ENCODE assay signal across 8 cellular contexts in the genomic region with DNA sequence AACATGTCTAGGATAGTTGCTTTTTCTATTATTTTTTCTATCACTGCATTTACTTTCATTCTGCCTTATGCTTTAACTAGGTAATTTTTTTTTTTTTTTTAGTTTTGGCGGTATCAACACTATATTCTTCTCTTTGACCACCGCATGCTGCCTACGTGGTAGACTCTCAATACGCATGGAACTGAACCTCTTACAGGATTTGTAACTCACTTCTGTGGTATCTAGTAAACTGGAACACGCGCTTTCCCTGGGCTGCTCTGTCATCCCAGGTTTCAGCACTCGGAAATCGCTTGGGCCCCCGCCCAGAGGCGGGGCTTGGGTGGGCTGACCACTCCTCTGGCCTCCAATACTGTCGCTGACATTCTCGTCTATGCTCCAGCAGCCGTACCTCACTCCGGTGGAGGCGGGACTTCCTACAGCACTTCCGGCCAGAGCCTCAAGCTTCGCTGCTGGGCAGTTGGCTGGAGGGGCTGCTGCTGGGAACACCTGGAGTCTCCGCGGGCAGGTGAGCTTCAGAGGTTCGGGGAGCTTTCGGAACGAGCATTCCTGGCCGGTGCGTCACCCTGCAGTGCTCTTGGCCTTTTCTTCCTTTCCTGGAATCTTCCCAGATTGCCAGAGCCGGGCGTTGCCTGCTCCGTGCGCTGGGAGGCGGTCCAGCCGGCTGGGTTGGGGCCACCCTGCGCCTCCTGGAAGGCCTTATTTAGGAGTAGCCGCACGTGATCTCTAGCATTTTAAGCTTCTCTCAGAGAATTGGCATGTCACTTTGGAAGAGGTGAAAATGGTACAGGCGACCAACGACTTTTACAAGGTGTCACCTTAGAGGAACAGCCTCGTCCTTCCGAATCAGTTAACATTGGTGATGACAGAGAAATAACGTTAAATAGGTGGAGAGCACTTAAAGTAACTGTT. TPM values are rescaled to one million over a fixed set of nuclear protein-coding genes. Genes with fewer than 3 reads are reported as not detected.
A peak's percentile ranks its signal among the peaks of the same experiment; 100 is the strongest.
DNase-seq lines count a peak whose midpoint lies in the region; ATAC-seq and TF ChIP-seq lines count a peak whose summit lies in the region.

A gene with protein sequence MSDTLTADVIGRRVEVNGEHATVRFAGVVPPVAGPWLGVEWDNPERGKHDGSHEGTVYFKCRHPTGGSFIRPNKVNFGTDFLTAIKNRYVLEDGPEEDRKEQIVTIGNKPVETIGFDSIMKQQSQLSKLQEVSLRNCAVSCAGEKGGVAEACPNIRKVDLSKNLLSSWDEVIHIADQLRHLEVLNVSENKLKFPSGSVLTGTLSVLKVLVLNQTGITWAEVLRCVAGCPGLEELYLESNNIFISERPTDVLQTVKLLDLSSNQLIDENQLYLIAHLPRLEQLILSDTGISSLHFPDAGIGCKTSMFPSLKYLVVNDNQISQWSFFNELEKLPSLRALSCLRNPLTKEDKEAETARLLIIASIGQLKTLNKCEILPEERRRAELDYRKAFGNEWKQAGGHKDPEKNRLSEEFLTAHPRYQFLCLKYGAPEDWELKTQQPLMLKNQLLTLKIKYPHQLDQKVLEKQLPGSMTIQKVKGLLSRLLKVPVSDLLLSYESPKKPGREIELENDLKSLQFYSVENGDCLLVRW (plus strand): TSS at position 428 of the 909 bp plus-strand sequence. CDS start 12,623 bp downstream, outside the sequence.

- no peaks in the 10 kb centered on the region for H3K9me1 ChIP-seq in IMR-90 (ENCODE audit: insufficient read depth, low read length)

- H3K27me3 ChIP-seq in IMR-90 (ENCODE audit: control insufficient read depth, insufficient read depth, low read length) (no peaks in the 10 kb centered on the region), PC-3 (ENCODE audit: low read length) (no peaks in the 10 kb centered on the region), mononuclear cell (ENCODE audit: insufficient read depth, low read length) (no peaks in the 10 kb centered on the region)

- H3K4ac ChIP-seq in IMR-90 (ENCODE audit: low read depth, low read length): peak within 1 kb of the TSS; percentile 87

- peak within 1 kb of the TSS; percentile 58; the same call in 1 of the 2 replicates for H4K91ac ChIP-seq in IMR-90 (ENCODE audit: insufficient read depth, low read depth, low read length)

- DNase-seq in DMS 273 treated with DMSO at 0.1 percent for 48 hours (lab: John Stamatoyannopoulos, UW) (peak; percentile 96), IMR-90 (peak; percentile 98), PC-3 (peak; percentile 97), activated T-cell treated with anti-CD3 and anti-CD28 coated beads for 48 hours (ENCODE audit: low read depth) (peak; percentile 89), epithelial cell of esophagus (ENCODE audit: low read depth) (peak; percentile 99)
- peak; percentile 50 to 65 for DNase-seq in stimulated activated CD8-positive, alpha-beta memory T cell treated with anti-CD3 and anti-CD28 coated beads, Interleukin-4, amount 100 ng/mL, for 1 hour (ENCODE audit: low read depth in 2 of 2, low spot score in 1 of 2)

- in situ Hi-C loops in IMR-90 (cut with MboI; ENCODE audit: low sequenced_read_pairs): no loop called here

- POLR2A ChIA-PET in IMR-90 (lab: Charles Lee; ENCODE audit: unreplicated experiment): interaction anchor here (0.5 to 0.6 kb wide), 2 partner anchors 24 to 60 kb away, joined by 3 to 5 read pairs; no protein-coding TSS in a partner anchor
- POLR2A ChIA-PET in PC-3 (lab: Charles Lee; ENCODE audit: unreplicated experiment): interaction anchor here (0.5 to 0.7 kb wide), 6 partner anchors 22 to 996 kb away, joined by 3 to 5 read pairs (median 4); no protein-coding TSS in a partner anchor

- dilution Hi-C loops in IMR-90 (cut with HindIII; ENCODE audit: low sequenced_read_pairs, unreplicated experiment): no loop called here

- peak within 1 kb of the TSS; percentile 29; the same call in 1 of the 2 replicates for H2AK5ac ChIP-seq in IMR-90 (ENCODE audit: low read depth, low read length)

- no peak within 1 kb of the TSS; the same call in 1 of the 2 replicates for H3K18ac ChIP-seq in IMR-90 (ENCODE audit: low read depth, low read length)

- H3K56ac ChIP-seq in IMR-90 (ENCODE audit: extremely low read depth, insufficient read depth, low read length): peak within 1 kb of the TSS; percentile 62; the same call in 1 of the 2 replicates

- peak; percentile 100 for ATAC-seq in GM21528 (IDR thresholded peaks at IDR 0.05; ENCODE audit: low FRiP score, unreplicated experiment)
- ATAC-seq in IMR-90 (ENCODE audit: low read depth): peak; percentile 100
- peak; percentile 98 for ATAC-seq in PC-3

- H4K20me1 ChIP-seq in IMR-90 (ENCODE audit: insufficient read depth, low read length) (no peaks in the 10 kb centered on the region), PC-3 (ENCODE audit: low read length) (no peaks in the 10 kb centered on the region)

- peaks cover 29% of the 10 kb centered on the region for H3K79me2 ChIP-seq in PC-3 (ENCODE audit: low read length)

- 4% methylated on average over 18 of the region's 38 CpGs; no CpG with 5 or more reads in 1 of the 2 experiments for WGBS in IMR-90 (ENCODE audit: extremely low coverage in 2 of 2, insufficient read length in 1 of 2), 2 experiments

- H3K36me3 ChIP-seq in IMR-90 (ENCODE audit: control insufficient read depth, insufficient read depth, low read length): peaks cover 1% of the 10 kb centered on the region; the same call in 1 of the 2 replicates
- no peaks in the 10 kb centered on the region for H3K36me3 ChIP-seq in PC-3 (ENCODE audit: low read depth, low read length)

- intact Hi-C loops in IMR-90 (cut with micrococcal nuclease): loop anchor here (1.0 kb wide), 2 partner anchors 38 to 48 kb away; no protein-coding TSS in a partner anchor
- intact Hi-C loops in PC-3 (cut with micrococcal nuclease): loop anchor here (2.0 kb wide), 1 partner anchor 38 kb away; a partner anchor contains a TSS

- peak within 1 kb of the TSS; percentile 92 for H3K4me3 ChIP-seq in IMR-90 (ENCODE audit: insufficient read depth, low read depth, low read length)
- H3K4me3 ChIP-seq in PC-3 (ENCODE audit: low read length): peak within 1 kb of the TSS; percentile 67
- peak within 1 kb of the TSS; percentile 68 for H3K4me3 ChIP-seq in epithelial cell of esophagus (ENCODE audit: low read length)
- peak within 1 kb of the TSS; percentile 97 for H3K4me3 ChIP-seq in mononuclear cell (ENCODE audit: low read length)

- H3F3A ChIP-seq in PC-3 (ENCODE audit: low read length, unreplicated experiment): no peaks in the 10 kb centered on the region

- H3K9me3 ChIP-seq in IMR-90 (ENCODE audit: control insufficient read depth, insufficient read depth, low read length): no peaks in the 10 kb centered on the region
- H3K9me3 ChIP-seq in PC-3 (ENCODE audit: low read length): no peaks in the 10 kb centered on the region
- no peaks in the 10 kb centered on the region for H3K9me3 ChIP-seq in mononuclear cell (ENCODE audit: low read depth, low read length)

- H2AFZ ChIP-seq in IMR-90 (replicated peaks; ENCODE audit: low read length, poor library complexity): peak within 1 kb of the TSS; percentile 98
- H2AFZ ChIP-seq in PC-3 (ENCODE audit: low read length): peak within 1 kb of the TSS; percentile 77

- no peak within 1 kb of the TSS for H2BK20ac ChIP-seq in IMR-90 (ENCODE audit: low read depth, low read length)

- H2BK120ac ChIP-seq in IMR-90 (ENCODE audit: low read depth, low read length): peak within 1 kb of the TSS; percentile 28; the same call in 1 of the 2 replicates

- CTCF ChIA-PET in IMR-90 (lab: Yijun Ruan, JAX): interaction anchor here (0.6 to 1.0 kb wide), 2 partner anchors 48 to 294 kb away, joined by 3 read pairs; no protein-coding TSS in a partner anchor
- CTCF ChIA-PET in PC-3 (lab: Charles Lee): interaction anchor here (0.7 to 1.3 kb wide), 3 partner anchors 40 to 1057 kb away, joined by 3 to 4 read pairs (median 3); a partner anchor contains a TSS

- peak within 1 kb of the TSS; percentile 81 for H4K5ac ChIP-seq in IMR-90 (ENCODE audit: low read depth, low read length)

- H3K23ac ChIP-seq in IMR-90 (ENCODE audit: low read depth, low read length): peak within 1 kb of the TSS; percentile 88

- H3K27ac ChIP-seq in IMR-90 (ENCODE audit: insufficient read depth, low read length) (peak within 1 kb of the TSS; percentile 84), PC-3 (ENCODE audit: low read length) (peak within 1 kb of the TSS; percentile 78)

- 0 out of 2 replicates have a peak, but pooled peaks cover 2% of the 10 kb centered on the region for H3K4me1 ChIP-seq in IMR-90 (ENCODE audit: control insufficient read depth, insufficient read depth, low read length)
- peaks cover 7% of the 10 kb centered on the region; the same call in 1 of the 2 replicates for H3K4me1 ChIP-seq in PC-3 (ENCODE audit: insufficient read depth, low read length)
- H3K4me1 ChIP-seq in mononuclear cell (ENCODE audit: insufficient read depth, low read length): peaks cover 7% of the 10 kb centered on the region

- peak within 1 kb of the TSS; percentile 79 for H2BK5ac ChIP-seq in IMR-90 (ENCODE audit: low read depth, low read length, poor library complexity, severe bottlenecking)

- no peak within 1 kb of the TSS for H2BK15ac ChIP-seq in IMR-90 (ENCODE audit: low read depth, low read length)

- no peaks in the 10 kb centered on the region for H3K9me2 ChIP-seq in PC-3 (replicated peaks; ENCODE audit: low read length)

- peak within 1 kb of the TSS; percentile 94 for H2AK9ac ChIP-seq in IMR-90 (replicated peaks; ENCODE audit: low read depth, low read length, poor library complexity)

- H3K79me1 ChIP-seq in IMR-90 (ENCODE audit: low read depth in 1 of 2, low read length in 2 of 2): peaks cover 24 to 28% of the 10 kb centered on the region in 2 experiments

- no peak for TF ChIP-seq CTCF in IMR-90 (conservative IDR thresholded peaks at IDR 0.05; ENCODE audit: low read depth, low read length)
- TF ChIP-seq CTCF in PC-3 (conservative IDR thresholded peaks at IDR 0.05; ENCODE audit: low read depth, low read length): no peak
- peak; percentile 36 for TF ChIP-seq CTCF in epithelial cell of esophagus (IDR thresholded peaks at IDR 0.05; ENCODE audit: insufficient read depth, low read depth, low read length, missing control alignments)

- H3K4me2 ChIP-seq in IMR-90 (ENCODE audit: low read depth, low read length) (peak within 1 kb of the TSS; percentile 84), PC-3 (ENCODE audit: low read length) (peak within 1 kb of the TSS; percentile 76)

- peak within 1 kb of the TSS; percentile 85 for H3K14ac ChIP-seq in IMR-90 (replicated peaks; ENCODE audit: low read depth, low read length)

- BruUV-seq in IMR-90 (replicated peaks; lab: Mats Ljungman, UMichigan): TSS peak; percentile 45
- TSS peak; percentile 78 for BruUV-seq in PC-3 (replicated peaks; lab: Mats Ljungman, UMichigan)

- peak within 1 kb of the TSS; percentile 91 for H3K9ac ChIP-seq in IMR-90 (ENCODE audit: low read depth, low read length)
- peak within 1 kb of the TSS; percentile 68 for H3K9ac ChIP-seq in PC-3 (ENCODE audit: low read length)

- peak within 1 kb of the TSS; percentile 31 to 95 for H4K8ac ChIP-seq in IMR-90 (ENCODE audit: low read depth in 2 of 2, low read length in 2 of 2)

- peak; percentile 5; the same call in 1 of the 2 replicates for TF ChIP-seq RAD21 in IMR-90 (IDR thresholded peaks at IDR 0.05; ENCODE audit: low read length)

- peak; percentile 82; the same call in 1 of the 2 replicates for TF ChIP-seq POLR2A in IMR-90 (IDR thresholded peaks at IDR 0.05; ENCODE audit: low read depth, low read length)

RNA-seq across cellular contexts. Expression of the gene that starts here (rescaled TPM):
- 26.7 and 33.1 TPM in 2 replicates for total RNA-seq in IMR-90 (2012; rRNA removed)
- polyA plus RNA-seq in IMR-90 (2012; rRNA removed): 21.6 and 25.3 TPM in 2 replicates
- polyA plus RNA-seq in IMR-90 (2012; cell fraction: cytosol; rRNA removed): 3.6 and 8.4 TPM in 2 replicates
- 5.6 and 43.9 TPM in 2 replicates for polyA plus RNA-seq in IMR-90 (2012; cell fraction: nucleus; rRNA removed; ENCODE audit: low replicate concordance)
- 31.8 and 41.0 TPM in 2 replicates for total RNA-seq in PC-3 (2014; rRNA removed)
- 5.0 TPM for total RNA-seq in mononuclear cell

Comparison
In these comparisons a context has a peak if more than half of its experiments do, and no peak if none do; other contexts are left out.
1. Peak in every context shown above with its lines: DNase-seq, ATAC-seq, H3K4me3 ChIP-seq and H3K27ac ChIP-seq.